In the genomic region with DNA sequence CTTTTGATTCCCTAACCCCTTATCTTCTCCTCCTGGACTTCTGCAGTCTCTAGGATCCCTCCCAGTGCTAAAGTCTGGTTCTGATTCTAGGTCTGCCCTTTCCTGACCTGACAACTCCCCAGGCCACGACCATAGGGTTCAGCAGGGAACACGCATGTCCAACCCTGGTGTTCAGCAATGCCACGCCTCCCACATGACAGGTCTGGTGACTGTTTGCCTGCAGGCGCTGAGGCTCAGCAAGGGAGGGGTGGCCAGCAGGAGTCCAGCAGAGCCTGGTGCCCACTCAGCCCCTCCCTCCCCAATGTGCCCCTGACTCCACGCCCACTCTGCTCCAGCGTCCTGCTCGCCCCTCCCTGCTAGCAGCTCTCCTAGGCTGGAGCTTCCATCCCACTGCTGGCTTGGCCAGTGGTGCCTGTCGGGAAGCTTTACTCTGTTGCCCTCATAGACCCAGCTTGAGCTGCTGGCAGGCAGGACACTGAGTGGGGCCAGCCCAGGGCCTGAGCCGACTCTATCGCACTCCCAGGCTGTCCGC, we compare ENCODE assay signal across 1 cellular context.
TF ChIP-seq lines count a peak whose summit lies in the region.

No MANE protein-coding gene starts in this region.

TF ChIP-seq in H1, 55 proteins besides CTCF, POLR2A, EP300 and RAD21:
- no peak for TF ChIP-seq EGR1 (IDR thresholded peaks at IDR 0.05; ENCODE audit: borderline replicate concordance, low read depth, low read length)
- TF ChIP-seq SIX5 (IDR thresholded peaks at IDR 0.05; ENCODE audit: low read depth, low read length) = no peak
- no peak for TF ChIP-seq GABPA (IDR thresholded peaks at IDR 0.05; ENCODE audit: borderline replicate concordance, insufficient read depth, low read length)
- no peak for TF ChIP-seq BRCA1 (IDR thresholded peaks at IDR 0.05; ENCODE audit: low read depth, low read length)
- TF ChIP-seq TCF12 (IDR thresholded peaks at IDR 0.05; ENCODE audit: low read depth, low read length) = no peak
- no peak for TF ChIP-seq CREB1 (IDR thresholded peaks at IDR 0.05)
- TF ChIP-seq BCL11A (IDR thresholded peaks at IDR 0.05; ENCODE audit: low read depth in 2 of 2, low read length in 2 of 2) = no peak
- TF ChIP-seq SRF (IDR thresholded peaks at IDR 0.05; ENCODE audit: low read depth, low read length) = no peak
- TF ChIP-seq NRF1 (IDR thresholded peaks at IDR 0.05; ENCODE audit: low read depth, low read length) = no peak
- TF ChIP-seq, protein P1, sequence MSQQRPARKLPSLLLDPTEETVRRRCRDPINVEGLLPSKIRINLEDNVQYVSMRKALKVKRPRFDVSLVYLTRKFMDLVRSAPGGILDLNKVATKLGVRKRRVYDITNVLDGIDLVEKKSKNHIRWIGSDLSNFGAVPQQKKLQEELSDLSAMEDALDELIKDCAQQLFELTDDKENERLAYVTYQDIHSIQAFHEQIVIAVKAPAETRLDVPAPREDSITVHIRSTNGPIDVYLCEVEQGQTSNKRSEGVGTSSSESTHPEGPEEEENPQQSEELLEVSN (IDR thresholded peaks at IDR 0.05) = no peak
- no peak for TF ChIP-seq JUN (IDR thresholded peaks at IDR 0.05; ENCODE audit: low read depth, low read length)
- no peak for TF ChIP-seq TAF1 (IDR thresholded peaks at IDR 0.05; ENCODE audit: low read depth, low read length)
